In the genomic region with DNA sequence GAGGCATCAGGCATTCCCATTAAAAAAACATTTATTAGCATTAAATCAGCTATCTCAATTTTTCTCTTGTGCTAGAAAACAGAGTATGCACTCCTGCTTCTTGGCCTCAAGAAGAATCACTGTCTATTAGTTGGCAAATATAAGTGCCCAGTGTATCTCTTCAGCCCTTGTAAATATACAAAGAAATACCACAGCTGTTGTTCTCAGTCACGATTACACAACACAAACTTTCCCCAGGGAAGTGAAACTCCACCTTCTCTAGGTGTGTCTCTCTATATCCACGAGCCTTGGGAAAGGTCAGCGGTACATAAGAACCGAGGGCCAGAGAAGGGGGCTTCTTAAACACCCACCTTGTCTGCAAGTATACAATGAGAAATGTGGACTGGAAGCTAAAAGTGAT, we compare ENCODE assay signal across 21 cellular contexts.
"Had no signal": no experiment of that assay in that cellular context is flagged by ENCODE, and none has a peak within 500 bp of the region (broad histone marks: within the 10 kb centered on the region; RNA-seq: fewer than 3 reads in every experiment).

No MANE protein-coding gene starts in this region.

- ATAC-seq: effector memory CD8-positive, alpha-beta T cell; gastroesophageal sphincter; left lobe of liver; mucosa of descending colon; naive thymus-derived CD8-positive, alpha-beta T cell; psoas muscle; stimulated activated effector memory CD8-positive, alpha-beta T cell treated with anti-CD3 and anti-CD28 coated beads, Interleukin-12 subunit alpha, Interleukin-12 subunit beta, amount 100 ng/mL, for 72 hours; stimulated activated naive CD8-positive, alpha-beta T cell treated with anti-CD3 and anti-CD28 coated beads, Interleukin-15, Interleukin-2, amounts not matched to agents 100 U/mL and 50 U/mL, for 24 hours had no signal

- H3K36me3 ChIP-seq: esophagus squamous epithelium, gastroesophageal sphincter, neutrophil, right atrium auricular region, sigmoid colon, tibial artery, upper lobe of left lung, uterus had no signal

- H3K27me3 ChIP-seq: esophagus squamous epithelium, gastroesophageal sphincter, neutrophil, right atrium auricular region, sigmoid colon, tibial artery, upper lobe of left lung, uterus had no signal

- H3K9me3 ChIP-seq: esophagus squamous epithelium, gastroesophageal sphincter, mucosa of descending colon, neutrophil, psoas muscle, right atrium auricular region, sigmoid colon, tibial artery, upper lobe of left lung, uterus had no signal

- DNase-seq: effector memory CD8-positive, alpha-beta T cell; esophagus squamous epithelium; foreskin fibroblast; glutamatergic neuron; islet precursor cell; mucosa of descending colon; naive thymus-derived CD8-positive, alpha-beta T cell; psoas muscle; sigmoid colon; stimulated activated CD4-positive, alpha-beta T cell treated with anti-CD3 and anti-CD28 coated beads, Interleukin-2, amount 100 ng/mL, for 48 hours; stimulated activated CD8-positive, alpha-beta memory T cell treated with anti-CD3 and anti-CD28 coated beads, Interleukin-4, amount 100 ng/mL, for 48 hours; stimulated activated naive CD8-positive, alpha-beta T cell treated with anti-CD3 and anti-CD28 coated beads, Interleukin-15, Interleukin-2, amounts not matched to agents 100 U/mL and 50 U/mL, for 24 hours; tibial artery; upper lobe of left lung; uterus had no signal

- H3K4me3 ChIP-seq: esophagus squamous epithelium, gastroesophageal sphincter, mucosa of descending colon, psoas muscle, right atrium auricular region, sigmoid colon, smooth muscle cell, tibial artery, upper lobe of left lung, uterus had no signal

- H3K4me1 ChIP-seq: esophagus squamous epithelium, gastroesophageal sphincter, psoas muscle, right atrium auricular region, sigmoid colon, tibial artery, upper lobe of left lung, uterus had no signal

- H3K27ac ChIP-seq: esophagus squamous epithelium, gastroesophageal sphincter, neutrophil, psoas muscle, right atrium auricular region, sigmoid colon, tibial artery, upper lobe of left lung, uterus had no signal
